30 cellular contexts compared by ENCODE assay signal in genomic region chr1:245247356-245247755, GRCh38.
"Had no signal": no experiment of that assay in that cellular context is flagged by ENCODE, and none has a peak within 500 bp of the region (broad histone marks: within the 10 kb centered on the region; RNA-seq: fewer than 3 reads in every experiment).

No MANE protein-coding gene starts in this region.

- H3K36me3 ChIP-seq: brain microvascular endothelial cell, esophagus muscularis mucosa, gastrocnemius medialis, WERI-Rb-1 had no signal

- H3K4me3 ChIP-seq: esophagus muscularis mucosa, gastrocnemius medialis had no signal

- DNase-seq: activated B cell treated with CpG ODN at 0.5 μM for 24 hours; activated CD4-positive, alpha-beta T cell treated with anti-CD3 and anti-CD28 coated beads for 48 hours; activated CD4-positive, alpha-beta T cell treated with anti-CD3 and anti-CD28 coated beads, Interleukin-2, amount 50 U/mL, for 1 hour; activated CD4-positive, alpha-beta T cell treated with anti-CD3 and anti-CD28 coated beads, Interleukin-2, amount 50 U/mL, for 48 hours; activated CD8-positive, alpha-beta memory T cell treated with anti-CD3 and anti-CD28 coated beads for 24 hours; activated CD8-positive, alpha-beta T cell treated with anti-CD3 and anti-CD28 coated beads for 36 hours; activated effector memory CD4-positive, alpha-beta T cell treated with Interleukin-2 at 50 U/mL for 16 hours; activated gamma-delta T cell treated with Interleukin-2 at 50 U/mL for 16 hours; activated naive CD4-positive, alpha-beta T cell treated with anti-CD3 and anti-CD28 coated beads, Interleukin-2, amount 50 U/mL, for 16 hours; activated naive CD4-positive, alpha-beta T cell treated with Interleukin-2 at 50 U/mL for 16 hours; activated T-cell treated with anti-CD3 and anti-CD28 coated beads, Interleukin-2, amount 50 U/mL, for 4 hours; amniotic stem cell; anterior cingulate cortex; brain microvascular endothelial cell; cortex of kidney; dermis blood vessel endothelial cell; effector CD4-positive, alpha-beta T cell; effector memory CD8-positive, alpha-beta T cell; erythroblast; foreskin keratinocyte; gastrocnemius medialis; T-helper 1 cell; T-helper 17 cell; T1000; WERI-Rb-1 had no signal

- H3K4me1 ChIP-seq: esophagus muscularis mucosa, foreskin keratinocyte, gastrocnemius medialis had no signal

- H3K27ac Mint-ChIP-seq: activated B cell treated with CpG ODN at 0.5 μM for 24 hours; activated CD8-positive, alpha-beta T cell treated with anti-CD3 and anti-CD28 coated beads for 36 hours; activated naive CD8-positive, alpha-beta T cell; activated T-helper 17 cell treated with anti-CD3 and anti-CD28 coated beads, Interleukin-2, amount 50 U/mL, for 72 hours; effector memory CD8-positive, alpha-beta T cell; T-helper 17 cell; T-helper 2 cell treated with Interferon-gamma antibody and Interleukin-4, amounts not matched to agents 5 μg/mL and 100 μg/mL, for 36 hours had no signal

- H3K4me1 Mint-ChIP-seq: activated B cell treated with CpG ODN at 0.5 μM for 24 hours; activated T-helper 17 cell treated with anti-CD3 and anti-CD28 coated beads, Interleukin-2, amount 50 U/mL, for 72 hours; T-helper 17 cell had no signal

- ATAC-seq: activated CD4-positive, CD25-positive, alpha-beta regulatory T cell treated with anti-CD3 and anti-CD28 coated beads, Interleukin-2, amount 50 U/mL, for 24 hours; activated CD8-positive, alpha-beta T cell treated with anti-CD3 and anti-CD28 coated beads for 36 hours; activated T-cell treated with anti-CD3 and anti-CD28 coated beads, Interleukin-2, amount 50 U/mL, for 4 hours; activated T-helper 17 cell treated with anti-CD3 and anti-CD28 coated beads, Interleukin-2, amount 50 U/mL, for 72 hours; effector memory CD8-positive, alpha-beta T cell; gastrocnemius medialis; T-helper 17 cell had no signal

- H3K27ac ChIP-seq: brain microvascular endothelial cell, esophagus muscularis mucosa, foreskin keratinocyte, gastrocnemius medialis, WERI-Rb-1 had no signal

- H3K27me3 ChIP-seq: brain microvascular endothelial cell, foreskin keratinocyte, gastrocnemius medialis had no signal

- H3K27me3 Mint-ChIP-seq: activated B cell treated with CpG ODN at 0.5 μM for 24 hours; activated CD8-positive, alpha-beta T cell treated with anti-CD3 and anti-CD28 coated beads for 36 hours; activated naive CD8-positive, alpha-beta T cell; effector memory CD8-positive, alpha-beta T cell; T-helper 17 cell had no signal

- H3K4me3 Mint-ChIP-seq: activated B cell treated with CpG ODN at 0.5 μM for 24 hours; activated CD8-positive, alpha-beta T cell treated with anti-CD3 and anti-CD28 coated beads for 36 hours; activated naive CD8-positive, alpha-beta T cell; activated T-cell treated with anti-CD3 and anti-CD28 coated beads, Interleukin-2, amount 50 U/mL, for 4 hours; activated T-helper 17 cell treated with anti-CD3 and anti-CD28 coated beads, Interleukin-2, amount 50 U/mL, for 72 hours; effector memory CD8-positive, alpha-beta T cell; T-helper 17 cell; T-helper 2 cell treated with Interferon-gamma antibody and Interleukin-4, amounts not matched to agents 5 μg/mL and 100 μg/mL, for 36 hours had no signal

- H3K9me3 Mint-ChIP-seq: activated B cell treated with CpG ODN at 0.5 μM for 24 hours; activated T-cell treated with anti-CD3 and anti-CD28 coated beads, Interleukin-2, amount 50 U/mL, for 4 hours; activated T-helper 17 cell treated with anti-CD3 and anti-CD28 coated beads, Interleukin-2, amount 50 U/mL, for 72 hours; effector memory CD8-positive, alpha-beta T cell had no signal
